29 cellular contexts compared by ENCODE assay signal in genomic region chr11:80451105-80451504, GRCh38.
"Had no signal": no experiment of that assay in that cellular context is flagged by ENCODE, and none has a peak within 500 bp of the region (broad histone marks: within the 10 kb centered on the region; RNA-seq: fewer than 3 reads in every experiment).

No MANE protein-coding gene starts in this region.

- H3K9ac ChIP-seq: SK-N-SH had no signal

- H3K9me3 ChIP-seq: SJSA1, SK-N-SH had no signal

- H3K27me3 ChIP-seq: SJSA1 had no signal

- H3K27ac ChIP-seq: SJSA1 had no signal

- H3K4me1 ChIP-seq: SJSA1 had no signal

- H3K4me3 ChIP-seq: SJSA1 had no signal

- H3K9me2 ChIP-seq: SK-N-SH had no signal

- ATAC-seq: activated CD8-positive, alpha-beta memory T cell treated with anti-CD3 and anti-CD28 coated beads, Interleukin-2, amount 10 ng/mL, durations not matched to agents 7 days and 5 days; activated naive CD8-positive, alpha-beta T cell treated with anti-CD3 and anti-CD28 coated beads, Interleukin-2, amount 50 U/mL, for 24 hours; Panc1 had no signal

- H3K4me2 ChIP-seq: SK-N-SH had no signal

- H3K36me3 ChIP-seq: SJSA1 had no signal

- DNase-seq: activated B cell treated with CpG ODN at 0.5 μM for 24 hours; activated CD4-positive, alpha-beta memory T cell treated with anti-CD3 and anti-CD28 coated beads, Interleukin-2, amount 10 ng/mL, durations not matched to agents 7 days and 5 days; activated CD4-positive, alpha-beta T cell treated with anti-CD3 and anti-CD28 coated beads for 4 hours; activated CD4-positive, CD25-positive, alpha-beta regulatory T cell treated with anti-CD3 and anti-CD28 coated beads, Interleukin-2, amount 50 U/mL, for 72 hours; activated CD8-positive, alpha-beta memory T cell treated with anti-CD3 and anti-CD28 coated beads for 24 hours; activated CD8-positive, alpha-beta memory T cell treated with anti-CD3 and anti-CD28 coated beads, Interleukin-2, amount 10 ng/mL, durations not matched to agents 7 days and 5 days; activated CD8-positive, alpha-beta memory T cell treated with anti-CD3 and anti-CD28 coated beads, Interleukin-2, amount 50 U/mL, for 48 hours; activated effector memory CD4-positive, alpha-beta T cell treated with Interleukin-2 at 50 U/mL for 16 hours; activated naive CD4-positive, alpha-beta T cell treated with anti-CD3 and anti-CD28 coated beads, Interleukin-2, amount 10 ng/mL, durations not matched to agents 7 days and 5 days; activated naive CD8-positive, alpha-beta T cell treated with anti-CD3 and anti-CD28 coated beads, Interleukin-2, amount 50 U/mL, for 24 hours; activated T-cell treated with anti-CD3 and anti-CD28 coated beads, Interleukin-2, amount 50 U/mL, for 48 hours; anterior cingulate cortex; caudate nucleus; cerebellar nuclear complex; Karpas-422; NCI-H1092 treated with DMSO at 0.1 percent for 48 hours; NCI-H1417; NCI-H146; NCI-H187; NCI-H2029 treated with DMSO at 0.1 percent for 48 hours; NCI-H2107; NCI-H2171; NCI-H510A; NCI-H526; NCI-H748 treated with DMSO at 0.1 percent for 48 hours; SHP77 treated with DMSO at 0.1 percent for 48 hours; SK-N-SH had no signal
